ENCODE assay signal across 6 cellular contexts in genomic region chr4:5421416-5421815, GRCh38.
"Had no signal": no experiment of that assay in that cellular context is flagged by ENCODE, and none has a peak within 500 bp of the region (broad histone marks: within the 10 kb centered on the region; RNA-seq: fewer than 3 reads in every experiment).

No MANE protein-coding gene starts in this region.

- ATAC-seq: GM23338, K562 had no signal

- H3K4me3 ChIP-seq: GM23338, K562 had no signal

- DNase-seq: H9, HCEC 1CT, IMR-90, KG1 had no signal
